ENCODE assay signal across 22 cellular contexts in the genomic region with DNA sequence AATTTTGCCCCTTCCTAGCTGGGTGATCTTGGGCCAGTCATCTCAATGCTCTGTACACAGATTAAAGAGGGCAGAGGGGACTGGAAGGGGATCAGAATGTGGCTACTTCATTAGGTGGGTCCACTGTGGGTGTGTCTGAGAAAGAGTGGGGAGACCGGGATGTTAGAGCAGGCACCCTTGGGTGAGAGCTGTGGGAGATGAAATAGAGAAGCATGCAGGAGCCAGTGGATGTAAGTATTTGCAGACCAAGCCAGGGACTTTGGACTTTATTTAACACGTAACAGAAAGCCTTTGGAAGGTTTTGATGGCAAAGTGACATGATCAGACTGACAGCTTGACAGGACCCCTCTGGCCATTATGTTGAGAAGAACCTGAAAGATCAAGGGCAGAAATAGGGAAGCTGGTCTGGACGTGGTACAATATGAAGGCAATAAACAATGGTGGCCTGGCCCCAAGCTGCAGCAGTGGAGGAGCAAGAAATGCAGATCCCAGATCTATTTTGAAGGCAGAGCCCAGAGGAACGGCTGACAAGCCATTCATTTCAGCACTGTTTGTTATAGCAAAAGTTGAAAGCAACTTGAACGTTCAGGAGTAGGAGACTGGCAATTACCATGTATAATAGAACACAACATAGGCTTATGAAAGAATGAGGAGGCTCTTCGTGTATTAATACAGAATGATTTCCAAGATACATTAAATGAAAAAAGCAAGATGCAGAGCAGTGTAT.
DNase-seq lines count a peak whose midpoint lies in the region; FAIRE-seq and TF ChIP-seq lines count a peak whose summit lies in the region.
"Had no signal": no experiment of that assay in that cellular context is flagged by ENCODE, and none has a peak within 500 bp of the region (broad histone marks: within the 10 kb centered on the region; RNA-seq: fewer than 3 reads in every experiment).

No MANE protein-coding gene starts in this region.

- no peaks in the 10 kb centered on the region for H3K36me3 Mint-ChIP-seq in progenitor cell of endocrine pancreas (ENCODE audit: insufficient read depth)

- no peaks in the 10 kb centered on the region for H3K27me3 ChIP-seq in liver (ENCODE audit: control insufficient read depth in 4 of 4, insufficient read depth in 4 of 4, low read length in 3 of 4)
- H3K27me3 ChIP-seq in sigmoid colon, result no peaks in the 10 kb centered on the region

- no peaks in the 10 kb centered on the region for H3K9me3 Mint-ChIP-seq in progenitor cell of endocrine pancreas (ENCODE audit: low read depth)
- H3K9me3 Mint-ChIP-seq: CD4-positive, alpha-beta T cell had no signal

- 27% methylated on average over 6 of the region's 6 CpGs for WGBS in liver
- 40 to 62% methylated on average over 6 of the region's 6 CpGs for WGBS in sigmoid colon, 2 donors

- FAIRE-seq in RCC 7860 (lab: Jason Lieb, UNC), result no peak
- FAIRE-seq: A549, D721Med, GM12892, GM18507, HTR-8/SVneo had no signal

- peaks cover 2 to 31% (median 22%) of the 10 kb centered on the region in 4 donors for H3K4me1 ChIP-seq in liver (ENCODE audit: control insufficient read depth in 4 of 4, insufficient read depth in 4 of 4, low read length in 3 of 4)
- peaks cover 0 to 33% (median 22%) of the 10 kb centered on the region in 4 donors for H3K4me1 ChIP-seq in sigmoid colon
- H3K4me1 ChIP-seq: HAP-1 had no signal

- DNase-seq in NCI-H2227 treated with DMSO at 0.1 percent for 48 hours (lab: John Stamatoyannopoulos, UW), result peak; percentile 43
- DNase-seq in NCI-H2227 (lab: John Stamatoyannopoulos, UW; ENCODE audit: unreplicated experiment), result no peak
- no peak for DNase-seq in sigmoid colon
- DNase-seq in glomerular visceral epithelial cell (ENCODE audit: extremely low spot score), result no peak
- DNase-seq in progenitor cell of endocrine pancreas (ENCODE audit: low spot score, unreplicated experiment), result no peak
- no peak for DNase-seq in RCC 7860 (ENCODE audit: low spot score)
- DNase-seq: AML-193; Caco-2; CD4-positive, alpha-beta T cell; DMS79; GDM1; GM23248 had no signal

- no peak overlapping the region for H3K27ac Mint-ChIP-seq in progenitor cell of endocrine pancreas
- H3K27ac Mint-ChIP-seq: CD4-positive, alpha-beta T cell had no signal

- no peak overlapping the region for H3K9ac ChIP-seq in liver (ENCODE audit: low read depth in 1 of 2, low read length in 2 of 2)
- H3K9ac ChIP-seq: GM23248 had no signal

- H3K4me1 Mint-ChIP-seq in progenitor cell of endocrine pancreas (ENCODE audit: low read depth), result peaks cover 2% of the 10 kb centered on the region

- H3K4me3 ChIP-seq in liver (ENCODE audit: low read depth in 1 of 3, low read length in 3 of 3) (no peak overlapping the region), sigmoid colon (no peak overlapping the region)
- H3K4me3 ChIP-seq: A549, GM23248, HAP-1 had no signal

- peaks cover 3% of the 10 kb centered on the region for H3K27me3 Mint-ChIP-seq in progenitor cell of endocrine pancreas

- no peak overlapping the region for H3K4me3 Mint-ChIP-seq in progenitor cell of endocrine pancreas (ENCODE audit: low read depth)
- H3K4me3 Mint-ChIP-seq: CD4-positive, alpha-beta T cell had no signal

- TF ChIP-seq POLR2A in sigmoid colon (IDR thresholded peaks at IDR 0.05), result no peak

- no peak for TF ChIP-seq EP300 in sigmoid colon (IDR thresholded peaks at IDR 0.05)

- TF ChIP-seq CTCF in liver (IDR thresholded peaks at IDR 0.05; ENCODE audit: low read depth, low read length, missing input control) (no peak), sigmoid colon (IDR thresholded peaks at IDR 0.05) (no peak), progenitor cell of endocrine pancreas (IDR thresholded peaks at IDR 0.05; ENCODE audit: unreplicated experiment) (no peak)

- H3K9me3 ChIP-seq in liver (ENCODE audit: control insufficient read depth in 4 of 4, low read length in 3 of 4) (no peaks in the 10 kb centered on the region), sigmoid colon (no peaks in the 10 kb centered on the region)
- H3K9me3 ChIP-seq: A549, Caco-2, HAP-1 had no signal

- intact Hi-C loops in sigmoid colon (cut with DNase I), result no loop called here

- H3K27ac ChIP-seq in cingulate gyrus (ENCODE audit: low read depth, low read length) (peak overlapping the region; percentile 19), liver (ENCODE audit: low read depth in 1 of 2, low read length in 2 of 2) (peak overlapping the region; percentile 76 to 79), sigmoid colon (peak overlapping the region in 3 of 4 donors; percentile 37 to 59 (median 39))
- H3K27ac ChIP-seq: 22Rv1, A549, C4-2B, GM23248 had no signal

- H3K36me3 ChIP-seq in liver (ENCODE audit: control insufficient read depth in 4 of 4, insufficient read depth in 3 of 4, low read depth in 1 of 4, low read length in 3 of 4) (no peaks in the 10 kb centered on the region), sigmoid colon (no peaks in the 10 kb centered on the region)
- H3K36me3 ChIP-seq: HAP-1 had no signal

- peak in 1 of 2 donors; percentile 9 for TF ChIP-seq RAD21 in liver (IDR thresholded peaks at IDR 0.05)

TF ChIP-seq in liver, 16 proteins besides CTCF, POLR2A, EP300 and RAD21:
- TF ChIP-seq, protein P1, sequence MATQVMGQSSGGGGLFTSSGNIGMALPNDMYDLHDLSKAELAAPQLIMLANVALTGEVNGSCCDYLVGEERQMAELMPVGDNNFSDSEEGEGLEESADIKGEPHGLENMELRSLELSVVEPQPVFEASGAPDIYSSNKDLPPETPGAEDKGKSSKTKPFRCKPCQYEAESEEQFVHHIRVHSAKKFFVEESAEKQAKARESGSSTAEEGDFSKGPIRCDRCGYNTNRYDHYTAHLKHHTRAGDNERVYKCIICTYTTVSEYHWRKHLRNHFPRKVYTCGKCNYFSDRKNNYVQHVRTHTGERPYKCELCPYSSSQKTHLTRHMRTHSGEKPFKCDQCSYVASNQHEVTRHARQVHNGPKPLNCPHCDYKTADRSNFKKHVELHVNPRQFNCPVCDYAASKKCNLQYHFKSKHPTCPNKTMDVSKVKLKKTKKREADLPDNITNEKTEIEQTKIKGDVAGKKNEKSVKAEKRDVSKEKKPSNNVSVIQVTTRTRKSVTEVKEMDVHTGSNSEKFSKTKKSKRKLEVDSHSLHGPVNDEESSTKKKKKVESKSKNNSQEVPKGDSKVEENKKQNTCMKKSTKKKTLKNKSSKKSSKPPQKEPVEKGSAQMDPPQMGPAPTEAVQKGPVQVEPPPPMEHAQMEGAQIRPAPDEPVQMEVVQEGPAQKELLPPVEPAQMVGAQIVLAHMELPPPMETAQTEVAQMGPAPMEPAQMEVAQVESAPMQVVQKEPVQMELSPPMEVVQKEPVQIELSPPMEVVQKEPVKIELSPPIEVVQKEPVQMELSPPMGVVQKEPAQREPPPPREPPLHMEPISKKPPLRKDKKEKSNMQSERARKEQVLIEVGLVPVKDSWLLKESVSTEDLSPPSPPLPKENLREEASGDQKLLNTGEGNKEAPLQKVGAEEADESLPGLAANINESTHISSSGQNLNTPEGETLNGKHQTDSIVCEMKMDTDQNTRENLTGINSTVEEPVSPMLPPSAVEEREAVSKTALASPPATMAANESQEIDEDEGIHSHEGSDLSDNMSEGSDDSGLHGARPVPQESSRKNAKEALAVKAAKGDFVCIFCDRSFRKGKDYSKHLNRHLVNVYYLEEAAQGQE (IDR thresholded peaks at IDR 0.05), result peak; percentile 71
- peak; percentile 86 to 92 for TF ChIP-seq HNF4A (conservative IDR thresholded peaks at IDR 0.05)
- peak in 1 of 2 donors; percentile 18 for TF ChIP-seq JUND (IDR thresholded peaks at IDR 0.05)
- peak; percentile 79 for TF ChIP-seq HNF4G (IDR thresholded peaks at IDR 0.05)
- no peak for TF ChIP-seq FOXA2 (IDR thresholded peaks at IDR 0.05)
- TF ChIP-seq EGR1 (IDR thresholded peaks at IDR 0.05; ENCODE audit: low read depth in 2 of 2), result no peak
- TF ChIP-seq, protein P2, sequence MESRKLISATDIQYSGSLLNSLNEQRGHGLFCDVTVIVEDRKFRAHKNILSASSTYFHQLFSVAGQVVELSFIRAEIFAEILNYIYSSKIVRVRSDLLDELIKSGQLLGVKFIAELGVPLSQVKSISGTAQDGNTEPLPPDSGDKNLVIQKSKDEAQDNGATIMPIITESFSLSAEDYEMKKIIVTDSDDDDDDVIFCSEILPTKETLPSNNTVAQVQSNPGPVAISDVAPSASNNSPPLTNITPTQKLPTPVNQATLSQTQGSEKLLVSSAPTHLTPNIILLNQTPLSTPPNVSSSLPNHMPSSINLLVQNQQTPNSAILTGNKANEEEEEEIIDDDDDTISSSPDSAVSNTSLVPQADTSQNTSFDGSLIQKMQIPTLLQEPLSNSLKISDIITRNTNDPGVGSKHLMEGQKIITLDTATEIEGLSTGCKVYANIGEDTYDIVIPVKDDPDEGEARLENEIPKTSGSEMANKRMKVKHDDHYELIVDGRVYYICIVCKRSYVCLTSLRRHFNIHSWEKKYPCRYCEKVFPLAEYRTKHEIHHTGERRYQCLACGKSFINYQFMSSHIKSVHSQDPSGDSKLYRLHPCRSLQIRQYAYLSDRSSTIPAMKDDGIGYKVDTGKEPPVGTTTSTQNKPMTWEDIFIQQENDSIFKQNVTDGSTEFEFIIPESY (IDR thresholded peaks at IDR 0.05), result no peak
- no peak for TF ChIP-seq NR2F2 (IDR thresholded peaks at IDR 0.05)
- TF ChIP-seq, protein P3, sequence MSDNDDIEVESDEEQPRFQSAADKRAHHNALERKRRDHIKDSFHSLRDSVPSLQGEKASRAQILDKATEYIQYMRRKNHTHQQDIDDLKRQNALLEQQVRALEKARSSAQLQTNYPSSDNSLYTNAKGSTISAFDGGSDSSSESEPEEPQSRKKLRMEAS (IDR thresholded peaks at IDR 0.05), result no peak
- TF ChIP-seq, protein P4, sequence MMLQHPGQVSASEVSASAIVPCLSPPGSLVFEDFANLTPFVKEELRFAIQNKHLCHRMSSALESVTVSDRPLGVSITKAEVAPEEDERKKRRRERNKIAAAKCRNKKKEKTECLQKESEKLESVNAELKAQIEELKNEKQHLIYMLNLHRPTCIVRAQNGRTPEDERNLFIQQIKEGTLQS (IDR thresholded peaks at IDR 0.05), result no peak
- TF ChIP-seq TAF1 (conservative IDR thresholded peaks at IDR 0.05), result no peak
- no peak for TF ChIP-seq GABPA (IDR thresholded peaks at IDR 0.05 in 1 of 2, conservative IDR thresholded peaks at IDR 0.05 in 1 of 2)
- peak; percentile 93 for TF ChIP-seq SP1 (IDR thresholded peaks at IDR 0.05)
- TF ChIP-seq YY1 (IDR thresholded peaks at IDR 0.05), result peak; percentile 53
- no peak for TF ChIP-seq FOXA1 (IDR thresholded peaks at IDR 0.05)
- peak in 1 of 2 donors; percentile 43 for TF ChIP-seq RXRA (IDR thresholded peaks at IDR 0.05)

Comparison
In these comparisons a context has a peak if more than half of its experiments do, and no peak if none do; other contexts are left out.
1. H3K27ac ChIP-seq: peak in every context shown above with its lines; median percentile 78 in liver; 39 in sigmoid colon; 19 in cingulate gyrus.